ENCODE assay signal across 1 cellular context in genomic region chr17:63840591-63841349, GRCh38.
TF ChIP-seq lines count a peak whose summit lies in the region.

No MANE protein-coding gene starts in this region.

TF ChIP-seq in A549, 52 proteins besides CTCF, POLR2A, EP300 and RAD21 (continued from another document):
- TF ChIP-seq NFE2L2 (conservative IDR thresholded peaks at IDR 0.05; ENCODE audit: low read length) (no peak), HOXB5 (CRISPR knock-in tag; IDR thresholded peaks at IDR 0.05) (no peak), SREBF2 (IDR thresholded peaks at IDR 0.05) (no peak)
